In genomic region chr5:169064093-169064492, GRCh38 we compare ENCODE assay signal across 17 cellular contexts.
DNase-seq lines count a peak whose midpoint lies in the region; ATAC-seq and TF ChIP-seq lines count a peak whose summit lies in the region.
"Had no signal": no experiment of that assay in that cellular context is flagged by ENCODE, and none has a peak within 500 bp of the region (broad histone marks: within the 10 kb centered on the region; RNA-seq: fewer than 3 reads in every experiment).

No MANE protein-coding gene starts in this region.

- no peaks in the 10 kb centered on the region for H3K36me3 ChIP-seq in neural progenitor cell
- H3K36me3 ChIP-seq: transverse colon had no signal

- H3K9me3 Mint-ChIP-seq in chondrocyte (ENCODE audit: low read depth) (no peaks in the 10 kb centered on the region), neural progenitor cell (no peaks in the 10 kb centered on the region)
- H3K9me3 Mint-ChIP-seq: activated CD4-positive, alpha-beta memory T cell treated with anti-CD3 and anti-CD28 coated beads, Interleukin-2, amount 10 ng/mL, durations not matched to agents 7 days and 5 days; naive thymus-derived CD4-positive, alpha-beta T cell had no signal

- ATAC-seq in GM18861 (IDR thresholded peaks at IDR 0.05; ENCODE audit: unreplicated experiment): no peak
- no peak for ATAC-seq in HG02852 (IDR thresholded peaks at IDR 0.05; ENCODE audit: unreplicated experiment)
- ATAC-seq in HG03565 (IDR thresholded peaks at IDR 0.05; ENCODE audit: unreplicated experiment): no peak
- ATAC-seq: naive thymus-derived CD4-positive, alpha-beta T cell had no signal

- peak overlapping the region; percentile 52 for H3K4me2 ChIP-seq in neural progenitor cell

- H2AFZ ChIP-seq in neural progenitor cell (replicated peaks): no peak overlapping the region

- no peaks in the 10 kb centered on the region for H3F3A ChIP-seq in neural progenitor cell (ENCODE audit: low read depth)

- TF ChIP-seq CTCF in AG10803 (conservative IDR thresholded peaks at IDR 0.05; ENCODE audit: low read length) (no peak), chondrocyte (IDR thresholded peaks at IDR 0.05) (no peak), neural progenitor cell (IDR thresholded peaks at IDR 0.05) (no peak)

- H4K20me1 ChIP-seq in neural progenitor cell (ENCODE audit: low read depth): no peaks in the 10 kb centered on the region

- H3K4me3 Mint-ChIP-seq in chondrocyte (ENCODE audit: unreplicated experiment): no peak overlapping the region
- H3K4me3 Mint-ChIP-seq in neural progenitor cell: no peak overlapping the region
- H3K4me3 Mint-ChIP-seq: activated CD4-positive, alpha-beta memory T cell treated with anti-CD3 and anti-CD28 coated beads, Interleukin-2, amount 10 ng/mL, durations not matched to agents 7 days and 5 days; IgD-negative memory B cell; naive thymus-derived CD4-positive, alpha-beta T cell had no signal

- H3K79me2 ChIP-seq in neural progenitor cell (ENCODE audit: low read depth): no peaks in the 10 kb centered on the region

- no peaks in the 10 kb centered on the region for H3K27me3 ChIP-seq in neural progenitor cell

- no peak overlapping the region for H3K9ac ChIP-seq in neural progenitor cell

- H3K27ac Mint-ChIP-seq in chondrocyte (ENCODE audit: unreplicated experiment) (peak overlapping the region; percentile 91), neural progenitor cell (no peak overlapping the region)
- H3K27ac Mint-ChIP-seq: activated CD4-positive, alpha-beta memory T cell treated with anti-CD3 and anti-CD28 coated beads, Interleukin-2, amount 10 ng/mL, durations not matched to agents 7 days and 5 days; IgD-negative memory B cell; naive thymus-derived CD4-positive, alpha-beta T cell had no signal

- DNase-seq in AG10803 (ENCODE audit: low read depth) (peak; percentile 52), M059J (ENCODE audit: low read depth) (peak; percentile 30), chondrocyte (ENCODE audit: low spot score) (no peak), neural progenitor cell (ENCODE audit: low spot score) (peak; percentile 28), NCI-H446 treated with DMSO at 0.1 percent for 48 hours (lab: John Stamatoyannopoulos, UW) (no peak)
- DNase-seq: activated CD4-positive, alpha-beta memory T cell treated with anti-CD3 and anti-CD28 coated beads, Interleukin-2, amount 10 ng/mL, durations not matched to agents 7 days and 5 days; hypothalamus; naive thymus-derived CD4-positive, alpha-beta T cell; NCI-H1105; NCI-H446; retina; stimulated activated CD8-positive, alpha-beta memory T cell treated with anti-CD3 and anti-CD28 coated beads, Interleukin-4, amount 100 ng/mL, for 48 hours; transverse colon had no signal

- no peaks in the 10 kb centered on the region for H3K9me3 ChIP-seq in neural progenitor cell (ENCODE audit: low read depth)
- H3K9me3 ChIP-seq: transverse colon had no signal

- peaks cover 19% of the 10 kb centered on the region for H3K4me1 ChIP-seq in neural progenitor cell
- H3K4me1 ChIP-seq: transverse colon had no signal

- H3K4me1 Mint-ChIP-seq in chondrocyte (ENCODE audit: low read depth) (peaks cover 63% of the 10 kb centered on the region), neural progenitor cell (peaks cover 38% of the 10 kb centered on the region)
- H3K4me1 Mint-ChIP-seq: activated CD4-positive, alpha-beta memory T cell treated with anti-CD3 and anti-CD28 coated beads, Interleukin-2, amount 10 ng/mL, durations not matched to agents 7 days and 5 days; IgD-negative memory B cell; naive thymus-derived CD4-positive, alpha-beta T cell had no signal

- no peak overlapping the region for H3K27ac ChIP-seq in neural progenitor cell
- H3K27ac ChIP-seq: transverse colon had no signal

- H3K27me3 Mint-ChIP-seq in chondrocyte (ENCODE audit: low read depth): no peaks in the 10 kb centered on the region
- H3K27me3 Mint-ChIP-seq in neural progenitor cell (ENCODE audit: insufficient read depth, low read depth): peaks cover 2% of the 10 kb centered on the region

- no peaks in the 10 kb centered on the region for H3K36me3 Mint-ChIP-seq in chondrocyte (ENCODE audit: low read depth)
- no peaks in the 10 kb centered on the region for H3K36me3 Mint-ChIP-seq in neural progenitor cell
- H3K36me3 Mint-ChIP-seq: IgD-negative memory B cell; naive thymus-derived CD4-positive, alpha-beta T cell had no signal

- no peak overlapping the region for H3K4me3 ChIP-seq in AG10803 (ENCODE audit: low read length)
- no peak overlapping the region for H3K4me3 ChIP-seq in neural progenitor cell
- H3K4me3 ChIP-seq: transverse colon had no signal

Comparison
In these comparisons a context has a peak if more than half of its experiments do, and no peak if none do; other contexts are left out.
1. DNase-seq: peak in AG10803 (single experiment), M059J (single experiment) and neural progenitor cell (single experiment); none in chondrocyte (single experiment) and NCI-H446 treated with DMSO at 0.1 percent for 48 hours (single experiment).